8 cellular contexts compared by ENCODE assay signal in the genomic region with DNA sequence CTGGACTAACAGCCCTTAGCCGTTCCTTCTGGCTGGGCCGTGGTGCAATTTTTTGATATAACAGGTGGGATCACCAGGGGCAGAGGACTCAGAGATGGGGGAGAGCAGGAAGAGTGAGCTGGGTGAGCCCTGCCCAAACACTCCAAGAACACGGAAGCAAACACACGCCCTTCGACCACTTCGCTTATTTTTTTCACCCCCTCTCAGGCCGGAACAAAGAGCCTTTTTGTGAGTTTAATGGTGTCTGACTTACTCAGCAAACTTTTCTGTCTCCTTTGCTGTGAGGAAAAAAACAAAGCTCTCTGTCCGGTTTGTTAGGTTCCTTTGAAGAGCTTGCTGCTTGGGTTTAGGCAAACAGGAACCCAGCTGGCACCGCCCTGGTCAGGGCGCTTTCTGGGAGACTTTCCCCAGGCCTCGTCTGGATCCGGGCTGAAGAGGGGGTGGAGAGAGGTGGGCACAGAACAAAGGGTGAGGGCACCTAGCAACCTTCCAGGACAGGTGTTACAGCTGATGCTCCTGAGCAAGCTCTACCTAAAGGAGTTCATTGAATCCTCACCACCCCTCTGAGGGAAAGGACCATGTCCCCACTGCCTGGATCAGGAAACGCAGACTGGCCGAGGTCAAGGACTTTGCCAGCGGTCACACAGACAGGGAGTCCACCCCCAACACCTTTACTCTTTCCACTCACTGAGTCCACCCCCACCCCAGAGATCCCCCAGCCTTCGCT. TPM values are rescaled to one million over a fixed set of nuclear protein-coding genes. Genes with fewer than 3 reads are reported as not detected.
DNase-seq lines count a peak whose midpoint lies in the region; ATAC-seq lines count a peak whose summit lies in the region.

No MANE protein-coding gene starts in this region.

- H3K4me3 ChIP-seq in rectal smooth muscle tissue (ENCODE audit: low read length) = peak overlapping the region; percentile 44

- peak overlapping the region; percentile 0 for H3K9ac ChIP-seq in rectal smooth muscle tissue (ENCODE audit: low read length)

- no peak for ATAC-seq in GM21528 (IDR thresholded peaks at IDR 0.05; ENCODE audit: low FRiP score, unreplicated experiment)

- DNase-seq in DMS79 treated with DMSO at 0.1 percent for 48 hours (lab: John Stamatoyannopoulos, UW) (peak; percentile 52), RPMI7951 (ENCODE audit: low read depth) (peak; percentile 69), foreskin melanocyte (peak; percentile 76), Kasumi-1 (lab: John Stamatoyannopoulos, UW) (no peak), MV-4-11 (lab: John Stamatoyannopoulos, UW) (no peak), germinal center (ENCODE audit: low spot score) (no peak)

- H3K4me1 ChIP-seq in rectal smooth muscle tissue (ENCODE audit: control insufficient read depth, insufficient read depth, low read length) = peaks cover 11% of the 10 kb centered on the region

- no peaks in the 10 kb centered on the region for H3K27me3 ChIP-seq in rectal smooth muscle tissue (ENCODE audit: control insufficient read depth, insufficient read depth, low read length)

- peak overlapping the region; percentile 80 for H3K27ac ChIP-seq in rectal smooth muscle tissue (ENCODE audit: low read depth, low read length)

- no peaks in the 10 kb centered on the region for H3K36me3 ChIP-seq in rectal smooth muscle tissue (ENCODE audit: control insufficient read depth, insufficient read depth, low read length)

RNA-seq across cellular contexts. Expression of gene CALML3, which starts 23.3 kb away (rescaled TPM):
- not detected in 2 replicates for total RNA-seq in RPMI7951 (2014; rRNA removed; shearing (Covaris generic))

RNA-seq across cellular contexts. Expression of gene CALML5, which starts 48.7 kb away (rescaled TPM):
- total RNA-seq in RPMI7951 (2014; rRNA removed; shearing (Covaris generic)) = not detected in 2 replicates

Comparison
In these comparisons a context has a peak if more than half of its experiments do, and no peak if none do; other contexts are left out.
1. DNase-seq: peak in DMS79 treated with DMSO at 0.1 percent for 48 hours (single experiment), RPMI7951 (single experiment) and foreskin melanocyte (single experiment); none in Kasumi-1 (0 of 2), MV-4-11 (single experiment) and germinal center (single experiment).